ENCODE assay signal across 2 cellular contexts in the genomic region with DNA sequence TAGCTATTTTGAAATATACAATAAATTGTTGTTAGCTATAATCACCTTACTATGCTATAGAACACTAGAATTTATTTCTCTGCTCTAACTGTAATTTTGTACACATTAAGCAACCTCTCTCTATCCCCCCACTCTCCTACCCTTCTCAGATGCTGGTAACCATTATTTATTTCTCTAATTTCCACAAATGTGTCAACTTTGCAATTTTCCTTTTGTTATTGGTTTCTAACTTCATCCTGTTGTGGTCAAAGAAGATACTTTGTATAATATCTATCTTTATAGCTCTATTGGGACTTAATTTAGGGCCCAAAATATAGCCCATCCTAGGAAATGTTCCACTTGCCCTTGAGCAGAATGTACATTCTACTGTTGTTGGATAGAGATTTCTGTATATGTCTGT.
A peak's percentile ranks its signal among the peaks of the same experiment; 100 is the strongest.
TF ChIP-seq lines count a peak whose summit lies in the region.

No MANE protein-coding gene starts in this region.

TF ChIP-seq in A549, 52 proteins besides CTCF, POLR2A, EP300 and RAD21:
- TF ChIP-seq, protein P1, sequence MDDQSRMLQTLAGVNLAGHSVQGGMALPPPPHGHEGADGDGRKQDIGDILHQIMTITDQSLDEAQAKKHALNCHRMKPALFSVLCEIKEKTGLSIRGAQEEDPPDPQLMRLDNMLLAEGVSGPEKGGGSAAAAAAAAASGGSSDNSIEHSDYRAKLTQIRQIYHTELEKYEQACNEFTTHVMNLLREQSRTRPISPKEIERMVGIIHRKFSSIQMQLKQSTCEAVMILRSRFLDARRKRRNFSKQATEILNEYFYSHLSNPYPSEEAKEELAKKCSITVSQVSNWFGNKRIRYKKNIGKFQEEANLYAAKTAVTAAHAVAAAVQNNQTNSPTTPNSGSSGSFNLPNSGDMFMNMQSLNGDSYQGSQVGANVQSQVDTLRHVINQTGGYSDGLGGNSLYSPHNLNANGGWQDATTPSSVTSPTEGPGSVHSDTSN (IDR thresholded peaks at IDR 0.05), result no peak
- TF ChIP-seq GATA3 (IDR thresholded peaks at IDR 0.05; ENCODE audit: borderline replicate concordance), result no peak
- TF ChIP-seq FOSB (CRISPR knock-in tag; IDR thresholded peaks at IDR 0.05), result no peak
- TF ChIP-seq MAFK (IDR thresholded peaks at IDR 0.05; ENCODE audit: partially characterized antibody), result peak; percentile 67

TF ChIP-seq in IMR-90, 13 proteins besides CTCF, POLR2A, EP300 and RAD21:
- TF ChIP-seq NFE2L2 (IDR thresholded peaks at IDR 0.05; ENCODE audit: low read depth, low read length) (no peak), SMC3 (IDR thresholded peaks at IDR 0.05; ENCODE audit: low read depth, low read length) (no peak), MAFK (IDR thresholded peaks at IDR 0.05; ENCODE audit: low read depth, low read length) (peak; percentile 46), CEBPB (IDR thresholded peaks at IDR 0.05; ENCODE audit: low read depth, low read length) (no peak)
